8 cellular contexts compared by ENCODE assay signal in genomic region chr2:58427572-58428285, GRCh38.
DNase-seq lines count a peak whose midpoint lies in the region; ATAC-seq lines count a peak whose summit lies in the region.

No MANE protein-coding gene starts in this region.

- H3K36me3 ChIP-seq in adipocyte (ENCODE audit: control insufficient read depth, insufficient read depth, low read length, severe bottlenecking) (no peaks in the 10 kb centered on the region), skeletal muscle satellite cell (ENCODE audit: insufficient read depth, low read length) (no peaks in the 10 kb centered on the region)

- H3K4me2 ChIP-seq in skeletal muscle satellite cell (ENCODE audit: low read length), result peak overlapping the region; percentile 86

- H3K9me3 ChIP-seq in adipocyte (ENCODE audit: control insufficient read depth, low read length) (no peaks in the 10 kb centered on the region), skeletal muscle satellite cell (replicated peaks; ENCODE audit: low read length) (no peaks in the 10 kb centered on the region)

- DNase-seq in activated CD4-positive, alpha-beta T cell treated with anti-CD3 and anti-CD28 coated beads for 48 hours, result peak; percentile 10
- DNase-seq in activated CD4-positive, alpha-beta T cell treated with anti-CD3 and anti-CD28 coated beads, Interleukin-2, amount 50 U/mL, for 4 hours, result no peak
- DNase-seq in NCI-H1092 (lab: John Stamatoyannopoulos, UW), result peak; percentile 17
- DNase-seq in adipocyte (ENCODE audit: low read depth), result peak; percentile 46
- peak; percentile 34 for DNase-seq in iPS-NIHi11 (ENCODE audit: low spot score)
- DNase-seq in LoVo (ENCODE audit: low spot score), result no peak

- peak overlapping the region; percentile 78 for H3K4me3 ChIP-seq in adipocyte (ENCODE audit: low read length)
- H3K4me3 ChIP-seq in skeletal muscle satellite cell (ENCODE audit: low read length), result peak overlapping the region; percentile 72

- H3K9ac ChIP-seq in adipocyte (ENCODE audit: low read length) (no peak overlapping the region), skeletal muscle satellite cell (ENCODE audit: low read depth, low read length) (peak overlapping the region; percentile 1)

- no peak for ATAC-seq in GM21825 (IDR thresholded peaks at IDR 0.05; ENCODE audit: unreplicated experiment)

- H3K4me1 ChIP-seq in adipocyte (ENCODE audit: control insufficient read depth, insufficient read depth, low read length) (peaks cover 5% of the 10 kb centered on the region), skeletal muscle satellite cell (ENCODE audit: control insufficient read depth, insufficient read depth, low read length) (peaks cover 3% of the 10 kb centered on the region)

- H3K27me3 ChIP-seq in adipocyte (replicated peaks; ENCODE audit: control insufficient read depth, insufficient read depth, low read length), result peaks cover 7% of the 10 kb centered on the region
- H3K27me3 ChIP-seq in skeletal muscle satellite cell (ENCODE audit: control insufficient read depth, insufficient read depth, low read length), result peaks cover 26% of the 10 kb centered on the region

Comparison
In these comparisons a context has a peak if more than half of its experiments do, and no peak if none do; other contexts are left out.
1. DNase-seq: peak in activated CD4-positive, alpha-beta T cell treated with anti-CD3 and anti-CD28 coated beads for 48 hours (single experiment), NCI-H1092 (single experiment), adipocyte (single experiment) and iPS-NIHi11 (single experiment); none in activated CD4-positive, alpha-beta T cell treated with anti-CD3 and anti-CD28 coated beads, Interleukin-2, amount 50 U/mL, for 4 hours (0 of 2) and LoVo (single experiment).